3 cellular contexts compared by ENCODE assay signal in the genomic region with DNA sequence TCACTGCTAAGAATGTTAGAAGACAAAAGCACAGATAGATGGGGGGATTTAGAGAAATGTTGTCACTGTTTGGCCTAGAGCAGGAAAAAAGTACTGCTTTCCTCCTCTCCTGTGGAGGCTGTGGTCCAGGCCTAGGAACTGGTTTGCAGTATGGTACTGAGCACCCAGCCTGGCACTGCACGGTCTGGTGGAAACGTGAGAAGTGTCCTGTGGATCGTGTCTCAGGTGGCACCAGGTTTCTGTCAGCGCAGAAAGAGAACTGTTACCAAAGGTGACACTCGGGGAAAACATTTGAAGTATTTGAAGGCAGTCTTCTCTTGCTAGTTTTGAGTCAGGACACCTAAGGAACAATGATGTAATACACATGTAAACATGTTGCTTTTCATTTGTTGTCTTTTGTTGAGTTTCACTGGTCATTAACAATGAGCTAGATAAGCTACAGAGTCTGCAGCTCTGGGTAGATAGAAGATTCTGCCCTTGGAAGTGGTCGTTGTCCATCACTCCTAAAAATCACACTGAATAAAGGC.
A peak's percentile ranks its signal among the peaks of the same experiment; 100 is the strongest.
TF ChIP-seq lines count a peak whose summit lies in the region.

No MANE protein-coding gene starts in this region.

TF ChIP-seq in A549, 52 proteins besides CTCF, POLR2A, EP300 and RAD21:
- no peak for TF ChIP-seq JUN (IDR thresholded peaks at IDR 0.05)
- TF ChIP-seq, protein P1, sequence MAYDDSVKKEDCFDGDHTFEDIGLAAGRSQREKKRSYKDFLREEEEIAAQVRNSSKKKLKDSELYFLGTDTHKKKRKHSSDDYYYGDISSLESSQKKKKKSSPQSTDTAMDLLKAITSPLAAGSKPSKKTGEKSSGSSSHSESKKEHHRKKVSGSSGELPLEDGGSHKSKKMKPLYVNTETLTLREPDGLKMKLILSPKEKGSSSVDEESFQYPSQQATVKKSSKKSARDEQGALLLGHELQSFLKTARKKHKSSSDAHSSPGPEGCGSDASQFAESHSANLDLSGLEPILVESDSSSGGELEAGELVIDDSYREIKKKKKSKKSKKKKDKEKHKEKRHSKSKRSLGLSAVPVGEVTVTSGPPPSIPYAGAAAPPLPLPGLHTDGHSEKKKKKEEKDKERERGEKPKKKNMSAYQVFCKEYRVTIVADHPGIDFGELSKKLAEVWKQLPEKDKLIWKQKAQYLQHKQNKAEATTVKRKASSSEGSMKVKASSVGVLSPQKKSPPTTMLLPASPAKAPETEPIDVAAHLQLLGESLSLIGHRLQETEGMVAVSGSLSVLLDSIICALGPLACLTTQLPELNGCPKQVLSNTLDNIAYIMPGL (CRISPR knock-in tag; IDR thresholded peaks at IDR 0.05; ENCODE audit: borderline replicate concordance): no peak
- TF ChIP-seq FOXS1 (CRISPR knock-in tag; IDR thresholded peaks at IDR 0.05): no peak
- TF ChIP-seq MAFK (IDR thresholded peaks at IDR 0.05; ENCODE audit: partially characterized antibody): no peak
- TF ChIP-seq, protein P2, sequence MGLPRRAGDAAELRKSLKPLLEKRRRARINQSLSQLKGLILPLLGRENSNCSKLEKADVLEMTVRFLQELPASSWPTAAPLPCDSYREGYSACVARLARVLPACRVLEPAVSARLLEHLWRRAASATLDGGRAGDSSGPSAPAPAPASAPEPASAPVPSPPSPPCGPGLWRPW (IDR thresholded peaks at IDR 0.05): no peak
- no peak for TF ChIP-seq NR3C1 (IDR thresholded peaks at IDR 0.05)
- TF ChIP-seq SMC3 (IDR thresholded peaks at IDR 0.05): no peak
- TF ChIP-seq ZSCAN20 (CRISPR knock-in tag; IDR thresholded peaks at IDR 0.05): no peak

TF ChIP-seq in HEK293, 187 proteins besides CTCF, POLR2A, EP300 and RAD21:
- TF ChIP-seq, protein P3, sequence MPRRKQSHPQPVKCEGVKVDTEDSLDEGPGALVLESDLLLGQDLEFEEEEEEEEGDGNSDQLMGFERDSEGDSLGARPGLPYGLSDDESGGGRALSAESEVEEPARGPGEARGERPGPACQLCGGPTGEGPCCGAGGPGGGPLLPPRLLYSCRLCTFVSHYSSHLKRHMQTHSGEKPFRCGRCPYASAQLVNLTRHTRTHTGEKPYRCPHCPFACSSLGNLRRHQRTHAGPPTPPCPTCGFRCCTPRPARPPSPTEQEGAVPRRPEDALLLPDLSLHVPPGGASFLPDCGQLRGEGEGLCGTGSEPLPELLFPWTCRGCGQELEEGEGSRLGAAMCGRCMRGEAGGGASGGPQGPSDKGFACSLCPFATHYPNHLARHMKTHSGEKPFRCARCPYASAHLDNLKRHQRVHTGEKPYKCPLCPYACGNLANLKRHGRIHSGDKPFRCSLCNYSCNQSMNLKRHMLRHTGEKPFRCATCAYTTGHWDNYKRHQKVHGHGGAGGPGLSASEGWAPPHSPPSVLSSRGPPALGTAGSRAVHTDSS (tag by site-specific recombination; IDR thresholded peaks at IDR 0.05): no peak
- TF ChIP-seq, protein P4, sequence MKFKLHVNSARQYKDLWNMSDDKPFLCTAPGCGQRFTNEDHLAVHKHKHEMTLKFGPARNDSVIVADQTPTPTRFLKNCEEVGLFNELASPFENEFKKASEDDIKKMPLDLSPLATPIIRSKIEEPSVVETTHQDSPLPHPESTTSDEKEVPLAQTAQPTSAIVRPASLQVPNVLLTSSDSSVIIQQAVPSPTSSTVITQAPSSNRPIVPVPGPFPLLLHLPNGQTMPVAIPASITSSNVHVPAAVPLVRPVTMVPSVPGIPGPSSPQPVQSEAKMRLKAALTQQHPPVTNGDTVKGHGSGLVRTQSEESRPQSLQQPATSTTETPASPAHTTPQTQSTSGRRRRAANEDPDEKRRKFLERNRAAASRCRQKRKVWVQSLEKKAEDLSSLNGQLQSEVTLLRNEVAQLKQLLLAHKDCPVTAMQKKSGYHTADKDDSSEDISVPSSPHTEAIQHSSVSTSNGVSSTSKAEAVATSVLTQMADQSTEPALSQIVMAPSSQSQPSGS (tag by site-specific recombination; IDR thresholded peaks at IDR 0.05; ENCODE audit: low read depth): 0 out of 2 replicates have a peak, but pooled peaks have one; percentile 28
- TF ChIP-seq SCRT2 (tag by site-specific recombination; IDR thresholded peaks at IDR 0.05): peak; percentile 31; the same call in 1 of the 2 replicates
TF ChIP-seq in HEK293: peak in this region for 2.

TF ChIP-seq in GM12878, 131 proteins besides CTCF, POLR2A, EP300 and RAD21:
- TF ChIP-seq CHD1 (IDR thresholded peaks at IDR 0.05; ENCODE audit: low read depth, low read length): no peak
- TF ChIP-seq, protein P5, sequence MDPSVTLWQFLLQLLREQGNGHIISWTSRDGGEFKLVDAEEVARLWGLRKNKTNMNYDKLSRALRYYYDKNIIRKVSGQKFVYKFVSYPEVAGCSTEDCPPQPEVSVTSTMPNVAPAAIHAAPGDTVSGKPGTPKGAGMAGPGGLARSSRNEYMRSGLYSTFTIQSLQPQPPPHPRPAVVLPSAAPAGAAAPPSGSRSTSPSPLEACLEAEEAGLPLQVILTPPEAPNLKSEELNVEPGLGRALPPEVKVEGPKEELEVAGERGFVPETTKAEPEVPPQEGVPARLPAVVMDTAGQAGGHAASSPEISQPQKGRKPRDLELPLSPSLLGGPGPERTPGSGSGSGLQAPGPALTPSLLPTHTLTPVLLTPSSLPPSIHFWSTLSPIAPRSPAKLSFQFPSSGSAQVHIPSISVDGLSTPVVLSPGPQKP (IDR thresholded peaks at IDR 0.05; ENCODE audit: low read depth, low read length): no peak
- TF ChIP-seq BRCA1 (IDR thresholded peaks at IDR 0.05; ENCODE audit: low read depth, low read length): no peak
- TF ChIP-seq, protein P6, sequence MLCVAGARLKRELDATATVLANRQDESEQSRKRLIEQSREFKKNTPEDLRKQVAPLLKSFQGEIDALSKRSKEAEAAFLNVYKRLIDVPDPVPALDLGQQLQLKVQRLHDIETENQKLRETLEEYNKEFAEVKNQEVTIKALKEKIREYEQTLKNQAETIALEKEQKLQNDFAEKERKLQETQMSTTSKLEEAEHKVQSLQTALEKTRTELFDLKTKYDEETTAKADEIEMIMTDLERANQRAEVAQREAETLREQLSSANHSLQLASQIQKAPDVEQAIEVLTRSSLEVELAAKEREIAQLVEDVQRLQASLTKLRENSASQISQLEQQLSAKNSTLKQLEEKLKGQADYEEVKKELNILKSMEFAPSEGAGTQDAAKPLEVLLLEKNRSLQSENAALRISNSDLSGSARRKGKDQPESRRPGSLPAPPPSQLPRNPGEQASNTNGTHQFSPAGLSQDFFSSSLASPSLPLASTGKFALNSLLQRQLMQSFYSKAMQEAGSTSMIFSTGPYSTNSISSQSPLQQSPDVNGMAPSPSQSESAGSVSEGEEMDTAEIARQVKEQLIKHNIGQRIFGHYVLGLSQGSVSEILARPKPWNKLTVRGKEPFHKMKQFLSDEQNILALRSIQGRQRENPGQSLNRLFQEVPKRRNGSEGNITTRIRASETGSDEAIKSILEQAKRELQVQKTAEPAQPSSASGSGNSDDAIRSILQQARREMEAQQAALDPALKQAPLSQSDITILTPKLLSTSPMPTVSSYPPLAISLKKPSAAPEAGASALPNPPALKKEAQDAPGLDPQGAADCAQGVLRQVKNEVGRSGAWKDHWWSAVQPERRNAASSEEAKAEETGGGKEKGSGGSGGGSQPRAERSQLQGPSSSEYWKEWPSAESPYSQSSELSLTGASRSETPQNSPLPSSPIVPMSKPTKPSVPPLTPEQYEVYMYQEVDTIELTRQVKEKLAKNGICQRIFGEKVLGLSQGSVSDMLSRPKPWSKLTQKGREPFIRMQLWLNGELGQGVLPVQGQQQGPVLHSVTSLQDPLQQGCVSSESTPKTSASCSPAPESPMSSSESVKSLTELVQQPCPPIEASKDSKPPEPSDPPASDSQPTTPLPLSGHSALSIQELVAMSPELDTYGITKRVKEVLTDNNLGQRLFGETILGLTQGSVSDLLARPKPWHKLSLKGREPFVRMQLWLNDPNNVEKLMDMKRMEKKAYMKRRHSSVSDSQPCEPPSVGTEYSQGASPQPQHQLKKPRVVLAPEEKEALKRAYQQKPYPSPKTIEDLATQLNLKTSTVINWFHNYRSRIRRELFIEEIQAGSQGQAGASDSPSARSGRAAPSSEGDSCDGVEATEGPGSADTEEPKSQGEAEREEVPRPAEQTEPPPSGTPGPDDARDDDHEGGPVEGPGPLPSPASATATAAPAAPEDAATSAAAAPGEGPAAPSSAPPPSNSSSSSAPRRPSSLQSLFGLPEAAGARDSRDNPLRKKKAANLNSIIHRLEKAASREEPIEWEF (IDR thresholded peaks at IDR 0.05; ENCODE audit: insufficient replicate concordance, low read depth, low read length): no peak
- no peak for TF ChIP-seq SIN3A (IDR thresholded peaks at IDR 0.05; ENCODE audit: low read depth, low read length)
- TF ChIP-seq SREBF2 (IDR thresholded peaks at IDR 0.05; ENCODE audit: low read length): no peak
- no peak for TF ChIP-seq JUND (IDR thresholded peaks at IDR 0.05; ENCODE audit: low read depth, low read length)
- TF ChIP-seq SIX5 (IDR thresholded peaks at IDR 0.05; ENCODE audit: low read depth, low read length, severe bottlenecking): no peak
- TF ChIP-seq, protein P7, sequence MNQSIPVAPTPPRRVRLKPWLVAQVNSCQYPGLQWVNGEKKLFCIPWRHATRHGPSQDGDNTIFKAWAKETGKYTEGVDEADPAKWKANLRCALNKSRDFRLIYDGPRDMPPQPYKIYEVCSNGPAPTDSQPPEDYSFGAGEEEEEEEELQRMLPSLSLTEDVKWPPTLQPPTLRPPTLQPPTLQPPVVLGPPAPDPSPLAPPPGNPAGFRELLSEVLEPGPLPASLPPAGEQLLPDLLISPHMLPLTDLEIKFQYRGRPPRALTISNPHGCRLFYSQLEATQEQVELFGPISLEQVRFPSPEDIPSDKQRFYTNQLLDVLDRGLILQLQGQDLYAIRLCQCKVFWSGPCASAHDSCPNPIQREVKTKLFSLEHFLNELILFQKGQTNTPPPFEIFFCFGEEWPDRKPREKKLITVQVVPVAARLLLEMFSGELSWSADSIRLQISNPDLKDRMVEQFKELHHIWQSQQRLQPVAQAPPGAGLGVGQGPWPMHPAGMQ (IDR thresholded peaks at IDR 0.05; ENCODE audit: borderline replicate concordance): no peak
- no peak for TF ChIP-seq HDAC2 (IDR thresholded peaks at IDR 0.05)
TF ChIP-seq in GM12878: peak in this region for 0.
